ENCODE assay signal across 8 cellular contexts in the genomic region with DNA sequence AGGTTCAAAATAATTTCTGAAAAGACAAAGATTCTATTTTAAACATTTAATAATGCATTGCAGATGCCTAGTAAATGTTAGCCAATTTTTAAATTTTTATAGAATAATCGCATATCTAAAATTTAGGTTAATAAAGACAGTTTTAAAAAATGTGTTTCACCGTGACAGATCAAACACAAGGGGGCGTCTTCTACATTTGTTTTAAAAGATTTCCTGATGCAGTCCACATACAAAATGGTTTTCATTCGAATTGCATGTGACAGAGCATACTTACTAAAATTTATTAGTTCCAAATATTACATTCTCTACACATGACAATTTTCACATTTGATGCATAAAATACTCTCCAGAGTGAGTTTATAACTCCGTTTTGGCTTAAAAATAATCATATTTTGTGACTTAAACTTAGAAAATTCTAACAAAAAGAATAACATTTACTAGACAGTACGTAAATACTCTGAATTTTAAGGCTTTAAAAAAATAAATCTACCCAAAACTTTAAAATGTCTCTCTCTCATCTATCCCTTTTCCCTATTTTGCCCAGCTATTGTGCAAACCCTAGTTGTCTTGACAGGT.
A peak's percentile ranks its signal among the peaks of the same experiment; 100 is the strongest.
DNase-seq lines count a peak whose midpoint lies in the region; TF ChIP-seq lines count a peak whose summit lies in the region.

No MANE protein-coding gene starts in this region.

- peak; percentile 34 for DNase-seq in SIG-M5 treated with dmso at 0.1 percent for 504 hours (lab: John Stamatoyannopoulos, UW; ENCODE audit: unreplicated experiment)
- DNase-seq in SIG-M5 (lab: John Stamatoyannopoulos, UW) = no peak
- DNase-seq in RPMI7951 (ENCODE audit: low read depth) = peak; percentile 20
- peak; percentile 83 for DNase-seq in fibroblast of the aortic adventitia (ENCODE audit: low read depth)
- DNase-seq in superior temporal gyrus (ENCODE audit: extremely low spot score) = peak; percentile 88
- DNase-seq in activated CD8-positive, alpha-beta memory T cell treated with anti-CD3 and anti-CD28 coated beads, Interleukin-2, amount 50 U/mL, for 48 hours = no peak
- DNase-seq in NCI-H345 (lab: John Stamatoyannopoulos, UW) = no peak
- no peak for DNase-seq in activated naive CD4-positive, alpha-beta T cell treated with anti-CD3 and anti-CD28 coated beads, Interleukin-2, amount 50 U/mL, for 16 hours

- peak; percentile 60 for TF ChIP-seq CTCF in fibroblast of the aortic adventitia (IDR thresholded peaks at IDR 0.05; ENCODE audit: insufficient read depth, low read length)

- no peak overlapping the region for H3K4me3 ChIP-seq in fibroblast of the aortic adventitia (ENCODE audit: low read depth, low read length)

Comparison
In these comparisons a context has a peak if more than half of its experiments do, and no peak if none do; other contexts are left out.
1. DNase-seq: peak in SIG-M5 treated with dmso at 0.1 percent for 504 hours (single experiment), RPMI7951 (single experiment), fibroblast of the aortic adventitia (single experiment) and superior temporal gyrus (single experiment); none in SIG-M5 (single experiment), activated CD8-positive, alpha-beta memory T cell treated with anti-CD3 and anti-CD28 coated beads, Interleukin-2, amount 50 U/mL, for 48 hours (single experiment), NCI-H345 (single experiment) and activated naive CD4-positive, alpha-beta T cell treated with anti-CD3 and anti-CD28 coated beads, Interleukin-2, amount 50 U/mL, for 16 hours (single experiment).